In genomic region chr19:2494447-2495129, GRCh38 we compare ENCODE assay signal across 8 cellular contexts. TPM values are rescaled to one million over a fixed set of nuclear protein-coding genes. Genes with fewer than 3 reads are reported as not detected.
DNase-seq lines count a peak whose midpoint lies in the region; ATAC-seq and TF ChIP-seq lines count a peak whose summit lies in the region.

No MANE protein-coding gene starts in this region.

- peaks cover 3% of the 10 kb centered on the region for H3K36me3 Mint-ChIP-seq in effector memory CD8-positive, alpha-beta T cell (ENCODE audit: insufficient read depth)

- H3K27ac Mint-ChIP-seq in effector memory CD8-positive, alpha-beta T cell, result no peak overlapping the region

- DNase-seq in GM12864 (ENCODE audit: low read depth) (no peak), M059J (ENCODE audit: low read depth) (peak; percentile 69), medulla oblongata (ENCODE audit: extremely low spot score) (peak; percentile 76), COR-L47 (lab: John Stamatoyannopoulos, UW) (no peak)
- DNase-seq in activated CD8-positive, alpha-beta memory T cell treated with anti-CD3 and anti-CD28 coated beads for 24 hours, result peak; percentile 78
- peak; percentile 21 to 25 (median 23) for DNase-seq in effector memory CD8-positive, alpha-beta T cell
- peak; percentile 29 to 40 for DNase-seq in stimulated activated CD8-positive, alpha-beta memory T cell treated with anti-CD3 and anti-CD28 coated beads, Interleukin-7, amount 100 ng/mL, for 1 hour (ENCODE audit: low read depth in 2 of 2)

- TF ChIP-seq CTCF in GM12864 (IDR thresholded peaks at IDR 0.05; ENCODE audit: low read depth, low read length, missing control alignments), result no peak

- H3K27me3 Mint-ChIP-seq in effector memory CD8-positive, alpha-beta T cell, result peaks cover 18 to 48% of the 10 kb centered on the region in 2 donors

- peak overlapping the region; percentile 73 to 76 for H3K4me3 Mint-ChIP-seq in effector memory CD8-positive, alpha-beta T cell

- peaks cover 12 to 18% of the 10 kb centered on the region in 2 donors for H3K4me1 Mint-ChIP-seq in effector memory CD8-positive, alpha-beta T cell (ENCODE audit: low read depth in 2 of 2)

- H3K9me3 Mint-ChIP-seq in effector memory CD8-positive, alpha-beta T cell, result no peaks in the 10 kb centered on the region

- peak overlapping the region; percentile 56 for H3K4me3 ChIP-seq in GM12864 (ENCODE audit: low read depth, low read length)

- peak; percentile 77 for ATAC-seq in effector memory CD8-positive, alpha-beta T cell (replicated peaks)
- no peak for ATAC-seq in HG02623 (IDR thresholded peaks at IDR 0.05; ENCODE audit: unreplicated experiment)

RNA-seq across cellular contexts. Expression of gene GADD45B, which starts 18.7 kb away (rescaled TPM):
- 38.8 and 54.0 TPM in 2 replicates for total RNA-seq in M059J (2014; rRNA removed; shearing (Covaris generic))

RNA-seq across cellular contexts. Expression of gene LMNB2, which starts 37.8 kb away (rescaled TPM):
- total RNA-seq in M059J (2014; rRNA removed; shearing (Covaris generic)), result 57.9 and 114 TPM in 2 replicates

Comparison
In these comparisons a context has a peak if more than half of its experiments do, and no peak if none do; other contexts are left out.
1. DNase-seq: peak in M059J (single experiment), activated CD8-positive, alpha-beta memory T cell treated with anti-CD3 and anti-CD28 coated beads for 24 hours (single experiment), effector memory CD8-positive, alpha-beta T cell (3 of 3), medulla oblongata (single experiment) and stimulated activated CD8-positive, alpha-beta memory T cell treated with anti-CD3 and anti-CD28 coated beads, Interleukin-7, amount 100 ng/mL, for 1 hour (2 of 2); none in GM12864 (single experiment) and COR-L47 (single experiment).